18 cellular contexts compared by ENCODE assay signal in the genomic region with DNA sequence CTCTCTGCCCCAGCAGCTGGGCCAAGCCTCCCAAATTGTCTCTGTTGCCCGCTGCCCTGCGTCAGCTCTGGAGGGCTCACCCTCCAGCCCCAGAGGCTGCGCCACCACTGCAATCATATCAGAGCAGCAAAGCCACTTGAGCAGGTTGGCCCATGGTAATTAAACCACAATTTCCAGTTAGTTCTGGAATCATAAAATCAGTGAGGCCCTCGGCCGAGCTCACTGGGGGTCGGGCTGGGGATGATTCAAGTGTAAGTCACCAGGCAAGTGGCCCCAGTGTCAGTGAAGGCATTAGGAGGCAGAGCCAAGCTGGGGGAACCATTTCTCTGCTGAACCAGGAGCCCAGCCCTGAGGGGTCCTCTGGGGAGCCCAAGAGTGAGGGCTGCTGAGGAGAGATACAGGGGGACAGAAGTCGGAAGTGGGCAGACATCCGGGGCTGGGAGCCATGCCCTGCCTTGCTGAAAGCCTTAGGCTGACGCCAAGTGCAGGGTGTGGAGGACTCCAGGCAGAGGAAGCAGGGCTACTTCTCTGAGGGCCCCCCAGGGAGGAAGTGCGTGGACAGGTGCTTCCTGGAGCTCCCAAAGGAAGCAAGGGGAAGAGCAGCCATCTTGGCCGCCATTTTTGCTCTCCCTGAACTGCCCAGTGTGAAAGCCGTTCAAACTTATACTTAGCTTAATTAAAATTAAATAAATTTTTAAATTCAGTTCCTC. TPM values are rescaled to one million over a fixed set of nuclear protein-coding genes. Genes with fewer than 3 reads are reported as not detected.
DNase-seq lines count a peak whose midpoint lies in the region; ATAC-seq, FAIRE-seq and TF ChIP-seq lines count a peak whose summit lies in the region.
"Had no signal": no experiment of that assay in that cellular context is flagged by ENCODE, and none has a peak within 500 bp of the region (broad histone marks: within the 10 kb centered on the region; RNA-seq: fewer than 3 reads in every experiment).

No MANE protein-coding gene starts in this region.

- H3K4me2 ChIP-seq in H1 (ENCODE audit: insufficient read depth in 1 of 2, low read depth in 2 of 2, low read length in 2 of 2) (no peak overlapping the region), neuronal stem cell (ENCODE audit: insufficient read depth, low read length, poor library complexity, severe bottlenecking) (no peak overlapping the region)

- H2BK12ac ChIP-seq in H1 (ENCODE audit: low read depth, low read length) (no peak overlapping the region), neuronal stem cell (ENCODE audit: low read length) (no peak overlapping the region)

- no peak for ATAC-seq in activated CD8-positive, alpha-beta T cell treated with anti-CD3 and anti-CD28 coated beads, Interleukin-2, amount 10 ng/mL, durations not matched to agents 7 days and 5 days
- no peak for ATAC-seq in activated CD8-positive, alpha-beta T cell treated with anti-CD3 and anti-CD28 coated beads for 36 hours
- no peak for ATAC-seq in HG02763 (IDR thresholded peaks at IDR 0.05; ENCODE audit: unreplicated experiment)
- ATAC-seq: PC-3 had no signal

- H2BK5ac ChIP-seq in H1 (ENCODE audit: low read depth, low read length), result no peak overlapping the region
- no peak overlapping the region for H2BK5ac ChIP-seq in neuronal stem cell (ENCODE audit: low read length)

- peak overlapping the region; percentile 16 for H3K27ac Mint-ChIP-seq in activated CD8-positive, alpha-beta T cell treated with anti-CD3 and anti-CD28 coated beads, Interleukin-2, amount 10 ng/mL, durations not matched to agents 7 days and 5 days
- H3K27ac Mint-ChIP-seq in activated CD8-positive, alpha-beta T cell treated with anti-CD3 and anti-CD28 coated beads for 36 hours, result no peak overlapping the region

- H2AFZ ChIP-seq in H1 (ENCODE audit: low read length), result no peak overlapping the region
- H2AFZ ChIP-seq in neuronal stem cell (ENCODE audit: low read length), result no peak overlapping the region

- no peak overlapping the region for H3K4ac ChIP-seq in H1 (replicated peaks; ENCODE audit: insufficient read length, low read depth, low read length)
- H3K4ac ChIP-seq in neuronal stem cell (ENCODE audit: low read length), result no peak overlapping the region

- H3K23ac ChIP-seq in H1 (ENCODE audit: insufficient read length) (no peak overlapping the region), neuronal stem cell (ENCODE audit: low read depth, low read length, poor library complexity) (no peak overlapping the region)

- POLR2A ChIA-PET in activated CD8-positive, alpha-beta T cell treated with anti-CD3 and anti-CD28 coated beads, Interleukin-2, amount 10 ng/mL, durations not matched to agents 7 days and 5 days (lab: Charles Lee), result no interaction called here
- POLR2A ChIA-PET in activated CD8-positive, alpha-beta T cell treated with anti-CD3 and anti-CD28 coated beads for 36 hours (lab: Charles Lee), result no interaction called here
- POLR2A ChIA-PET in H1 (lab: Charles Lee; ENCODE audit: partially characterized antibody), result interaction anchor here (0.9 kb wide), 1 partner anchor 9 kb away, joined by 3 read pairs; no protein-coding TSS in a partner anchor

- H3K23me2 ChIP-seq in H1 (ENCODE audit: low read depth, low read length), result no peaks in the 10 kb centered on the region

- H3K9me3 Mint-ChIP-seq in activated CD8-positive, alpha-beta T cell treated with anti-CD3 and anti-CD28 coated beads, Interleukin-2, amount 10 ng/mL, durations not matched to agents 7 days and 5 days (ENCODE audit: insufficient read depth), result no peaks in the 10 kb centered on the region
- H3K9me3 Mint-ChIP-seq in activated CD8-positive, alpha-beta T cell treated with anti-CD3 and anti-CD28 coated beads for 36 hours, result no peaks in the 10 kb centered on the region

- H2AK5ac ChIP-seq in H1 (ENCODE audit: low read depth, low read length) (no peak overlapping the region), neuronal stem cell (ENCODE audit: low read depth, low read length) (no peak overlapping the region)

- peaks cover 4 to 10% of the 10 kb centered on the region in 2 experiments for H4K20me1 ChIP-seq in H1 (replicated peaks in 1 of 2; ENCODE audit: control insufficient read depth in 1 of 2, insufficient read depth in 2 of 2, low read length in 2 of 2)

- no peak for TF ChIP-seq CTCF in activated CD8-positive, alpha-beta T cell treated with anti-CD3 and anti-CD28 coated beads for 36 hours (IDR thresholded peaks at IDR 0.05)
- TF ChIP-seq CTCF in H1 (IDR thresholded peaks at IDR 0.05; ENCODE audit: control extremely low read depth in 1 of 3, insufficient read depth in 1 of 3, low read depth in 1 of 3, low read length in 3 of 3), result no peak

- H3K27ac ChIP-seq in H1 (ENCODE audit: low read depth, low read length) (no peak overlapping the region), neuronal stem cell (replicated peaks; ENCODE audit: low read length) (no peak overlapping the region)
- H3K27ac ChIP-seq: SK-N-MC had no signal

- DNase-seq in activated CD8-positive, alpha-beta T cell treated with anti-CD3 and anti-CD28 coated beads, Interleukin-2, amount 10 ng/mL, durations not matched to agents 7 days and 5 days, result no peak
- no peak for DNase-seq in activated CD8-positive, alpha-beta T cell treated with anti-CD3 and anti-CD28 coated beads for 36 hours
- DNase-seq in M059J (ENCODE audit: low read depth), result peak; percentile 43
- no peak for DNase-seq in H1 (ENCODE audit: low read depth in 1 of 2, low spot score in 2 of 2)
- DNase-seq in neuronal stem cell (ENCODE audit: low spot score), result no peak
- no peak for DNase-seq in OCI-M1 (lab: John Stamatoyannopoulos, UW)
- DNase-seq in DMS53 (lab: John Stamatoyannopoulos, UW), result no peak
- DNase-seq: 8988T; DMS 273 treated with DMSO at 0.1 percent for 48 hours; Karpas-422; NCI-H1105 treated with DMSO at 0.1 percent for 48 hours; NCI-H187 treated with DMSO at 0.1 percent for 48 hours; NCI-H446; NCI-H69; NK-92 treated with Interleukin-12 subunit alpha and Interleukin-12 subunit beta, amount 100 ng/mL, for 24 hours; PC-3 had no signal

- CTCF ChIA-PET in activated CD8-positive, alpha-beta T cell treated with anti-CD3 and anti-CD28 coated beads, Interleukin-2, amount 10 ng/mL, durations not matched to agents 7 days and 5 days (lab: Charles Lee), result interaction anchor here (0.6 to 1.4 kb wide), 2 partner anchors 19 to 96 kb away, joined by 4 read pairs; no protein-coding TSS in a partner anchor
- CTCF ChIA-PET in activated CD8-positive, alpha-beta T cell treated with anti-CD3 and anti-CD28 coated beads for 36 hours (lab: Charles Lee), result interaction anchor here (1.1 to 1.2 kb wide), 2 partner anchors 13 to 14 kb away, joined by 3 to 4 read pairs; no protein-coding TSS in a partner anchor
- CTCF ChIA-PET in H1 (lab: Charles Lee; ENCODE audit: partially characterized antibody), result interaction anchor here (0.6 to 1.7 kb wide), 9 partner anchors 14 to 386 kb away, joined by 3 to 9 read pairs (median 3); no protein-coding TSS in a partner anchor

- H3K27me3 ChIP-seq in H1 (replicated peaks in 1 of 4; ENCODE audit: control insufficient read depth in 3 of 4, extremely low read depth in 1 of 4, insufficient read depth in 3 of 4, low read length in 3 of 4), result no peaks in the 10 kb centered on the region
- peaks cover 0 to 12% (median 2%) of the 10 kb centered on the region in 3 experiments for H3K27me3 ChIP-seq in neuronal stem cell (ENCODE audit: control insufficient read depth in 3 of 3, insufficient read depth in 3 of 3, low read depth in 1 of 3, low read length in 3 of 3)

- intact Hi-C loops in activated CD8-positive, alpha-beta T cell treated with anti-CD3 and anti-CD28 coated beads for 36 hours (cut with micrococcal nuclease), result loop anchor here (5.0 kb wide), 1 partner anchor 382 kb away; no protein-coding TSS in a partner anchor

- H2BK15ac ChIP-seq in H1 (ENCODE audit: low read length) (no peak overlapping the region), neuronal stem cell (ENCODE audit: low read length) (no peak overlapping the region)

- H2BK120ac ChIP-seq in H1 (replicated peaks; ENCODE audit: low read depth, low read length), result no peak overlapping the region
- H2BK120ac ChIP-seq in neuronal stem cell (ENCODE audit: low read depth, low read length), result no peak overlapping the region

- H3K4me1 ChIP-seq in H1 (replicated peaks in 1 of 4; ENCODE audit: control insufficient read depth in 3 of 4, insufficient read depth in 4 of 4, low read length in 3 of 4) (no peaks in the 10 kb centered on the region), neuronal stem cell (ENCODE audit: control insufficient read depth in 2 of 2, insufficient read depth in 1 of 2, low read depth in 1 of 2, low read length in 2 of 2) (peaks cover 0 to 2% of the 10 kb centered on the region in 2 donors)

- no peak for TF ChIP-seq EP300 in H1 (IDR thresholded peaks at IDR 0.05; ENCODE audit: borderline replicate concordance in 1 of 2, low read depth in 2 of 2, low read length in 2 of 2)

- WGBS in H1 (ENCODE audit: extremely low coverage in 1 of 2, insufficient coverage in 1 of 2, insufficient read length in 1 of 2, insufficient replicate concordance in 2 of 2, low coverage in 1 of 2, low lambda C conversion rate in 2 of 2, missing lambda C conversion rate in 1 of 2), 2 experiments, result 85% methylated on average over 10 of the region's 12 CpGs; no CpG with 5 or more reads in 1 of the 2 experiments
- WGBS in neuronal stem cell (ENCODE audit: extremely low coverage in 2 of 2, insufficient read length in 2 of 2, insufficient replicate concordance in 1 of 2), 2 donors, result no CpG with 5 or more reads among the region's 12 CpGs

- no peak overlapping the region for H2BK20ac ChIP-seq in H1 (ENCODE audit: low read length)

- no peaks in the 10 kb centered on the region for H3K27me3 Mint-ChIP-seq in activated CD8-positive, alpha-beta T cell treated with anti-CD3 and anti-CD28 coated beads, Interleukin-2, amount 10 ng/mL, durations not matched to agents 7 days and 5 days (ENCODE audit: low read depth)
- H3K27me3 Mint-ChIP-seq in activated CD8-positive, alpha-beta T cell treated with anti-CD3 and anti-CD28 coated beads for 36 hours, result no peaks in the 10 kb centered on the region

- H3K79me2 ChIP-seq in H1 (ENCODE audit: control insufficient read depth in 1 of 2, insufficient read depth in 2 of 2, low read length in 2 of 2), result no peaks in the 10 kb centered on the region

- H3K18ac ChIP-seq in H1 (ENCODE audit: extremely low read depth, low read length) (no peak overlapping the region), neuronal stem cell (ENCODE audit: low read length) (peak overlapping the region; percentile 60)

- H3K4me3 ChIP-seq in H1 (ENCODE audit: extremely low read depth in 1 of 4, insufficient read depth in 2 of 4, low read depth in 3 of 4, low read length in 4 of 4) (no peak overlapping the region), neuronal stem cell (ENCODE audit: low read length in 2 of 2) (no peak overlapping the region)
- H3K4me3 ChIP-seq: SK-N-MC had no signal

- H4K5ac ChIP-seq in H1 (ENCODE audit: insufficient read length, low read depth, low read length), result no peak overlapping the region

- H3K4me1 Mint-ChIP-seq in activated CD8-positive, alpha-beta T cell treated with anti-CD3 and anti-CD28 coated beads, Interleukin-2, amount 10 ng/mL, durations not matched to agents 7 days and 5 days (ENCODE audit: low read depth), result peaks cover 3% of the 10 kb centered on the region
- no peaks in the 10 kb centered on the region for H3K4me1 Mint-ChIP-seq in activated CD8-positive, alpha-beta T cell treated with anti-CD3 and anti-CD28 coated beads for 36 hours (ENCODE audit: low read depth)

- TF ChIP-seq RAD21 in H1 (IDR thresholded peaks at IDR 0.05 in 1 of 2, conservative IDR thresholded peaks at IDR 0.05 in 1 of 2; ENCODE audit: low read depth in 2 of 2, low read length in 2 of 2), result no peak

- no peaks in the 10 kb centered on the region for H3K36me3 Mint-ChIP-seq in activated CD8-positive, alpha-beta T cell treated with anti-CD3 and anti-CD28 coated beads, Interleukin-2, amount 10 ng/mL, durations not matched to agents 7 days and 5 days (ENCODE audit: low read depth)
- no peaks in the 10 kb centered on the region for H3K36me3 Mint-ChIP-seq in activated CD8-positive, alpha-beta T cell treated with anti-CD3 and anti-CD28 coated beads for 36 hours (ENCODE audit: low read depth)

- no peak overlapping the region for H4K91ac ChIP-seq in H1 (replicated peaks; ENCODE audit: insufficient read length, low read length)
- H4K91ac ChIP-seq in neuronal stem cell (ENCODE audit: low read depth, low read length, poor library complexity), result no peak overlapping the region

- H3K14ac ChIP-seq in H1 (ENCODE audit: insufficient read length) (no peak overlapping the region), neuronal stem cell (ENCODE audit: low read length) (no peak overlapping the region)

- H3K56ac ChIP-seq in H1 (replicated peaks; ENCODE audit: insufficient read length, low read depth, low read length), result no peak overlapping the region

- H3K9ac ChIP-seq in H1 (replicated peaks in 1 of 4; ENCODE audit: extremely low read depth in 1 of 4, low read depth in 3 of 4, low read length in 3 of 4) (no peak overlapping the region), neuronal stem cell (ENCODE audit: low read depth, low read length, poor library complexity) (no peak overlapping the region)

- no peak for FAIRE-seq in H1 (lab: Jason Lieb, UNC)

- H3K9me3 ChIP-seq in H1 (ENCODE audit: insufficient read depth in 2 of 2, low read depth in 1 of 2, low read length in 1 of 2) (no peaks in the 10 kb centered on the region), neuronal stem cell (replicated peaks in 1 of 2; ENCODE audit: control insufficient read depth in 2 of 2, insufficient read depth in 1 of 2, low read depth in 1 of 2, low read length in 2 of 2) (peaks cover 0 to 2% of the 10 kb centered on the region in 2 donors)

- TF ChIP-seq POLR2A in H1 (IDR thresholded peaks at IDR 0.05; ENCODE audit: control extremely low read depth in 1 of 2, low read depth in 2 of 2, low read length in 2 of 2), result no peak

- H3K36me3 ChIP-seq in H1 (ENCODE audit: control insufficient read depth in 2 of 4, insufficient read depth in 4 of 4, low read length in 3 of 4) (peaks cover 11 to 41% (median 27%) of the 10 kb centered on the region in 4 experiments; a peak in 7 of 8 replicates), neuronal stem cell (replicated peaks in 1 of 2; ENCODE audit: control insufficient read depth in 2 of 2, insufficient read depth in 2 of 2, low read length in 2 of 2) (no peaks in the 10 kb centered on the region)

- no peak overlapping the region for H4K8ac ChIP-seq in H1 (ENCODE audit: extremely low read depth, insufficient read depth, low read length)
- no peak overlapping the region for H4K8ac ChIP-seq in neuronal stem cell (ENCODE audit: low read depth, low read length)

- H3K4me3 Mint-ChIP-seq in activated CD8-positive, alpha-beta T cell treated with anti-CD3 and anti-CD28 coated beads, Interleukin-2, amount 10 ng/mL, durations not matched to agents 7 days and 5 days, result no peak overlapping the region
- no peak overlapping the region for H3K4me3 Mint-ChIP-seq in activated CD8-positive, alpha-beta T cell treated with anti-CD3 and anti-CD28 coated beads for 36 hours

- H3K79me1 ChIP-seq in H1 (ENCODE audit: low read depth, low read length), result 0 out of 2 replicates have a peak, but pooled peaks cover 3% of the 10 kb centered on the region
- H3K79me1 ChIP-seq in neuronal stem cell (ENCODE audit: low read depth, low read length), result peaks cover 8% of the 10 kb centered on the region

RNA-seq across cellular contexts. Expression of gene SLC29A3, which starts 29.5 kb away (rescaled TPM):
- total RNA-seq in activated CD8-positive, alpha-beta T cell treated with anti-CD3 and anti-CD28 coated beads, Interleukin-2, amount 10 ng/mL, durations not matched to agents 7 days and 5 days, result 1 to 10 TPM; 3.0 to 3.4 TPM
- 1 to 10 TPM; 2.9 to 3.3 TPM for total RNA-seq in activated CD8-positive, alpha-beta T cell treated with anti-CD3 and anti-CD28 coated beads for 36 hours
- total RNA-seq in M059J (2014; rRNA removed; shearing (Covaris generic)), result 1.2 and 2.7 TPM in 2 replicates
- total RNA-seq in H1 (2021; fragmentation: NEBNext Ultra II Directional; extraction: Animal tissue kit (Norgen Biotek cat#: 25700)), result 14.0 and 15.2 TPM in 2 replicates
- polyA plus RNA-seq in H1 (2011; rRNA removed), result 24.6 and 33.8 TPM in 2 replicates
- 11.4 TPM for polyA plus RNA-seq in H1 (2011; cell fraction: cytosol; rRNA removed)
- 17.8 TPM for polyA plus RNA-seq in H1 (2011; cell fraction: nucleus; rRNA removed)
- polyA plus RNA-seq in H1 (2012, experiment 1 of 2), result 14.5 to 19.4 TPM (median 17.5 TPM) in 4 replicates
- 19.9 TPM for polyA plus RNA-seq in H1 (2012, experiment 2 of 2)
- 19.7 TPM for polyA plus RNA-seq in H1 (2013, experiment 1 of 2)
- 22.1 TPM for polyA plus RNA-seq in H1 (2013, experiment 2 of 2)
- polyA minus RNA-seq in H1 (2011; rRNA and poly(A)+ RNA removed), result 18.6 and 20.6 TPM in 2 replicates
- 9.4 TPM for polyA minus RNA-seq in H1 (2011; cell fraction: cytosol; rRNA and poly(A)+ RNA removed)
- 15.2 TPM for polyA minus RNA-seq in H1 (2011; cell fraction: nucleus; rRNA and poly(A)+ RNA removed)
- 5.2 TPM for polyA plus RNA-seq in neuronal stem cell (2013, experiment 1 of 2)
- polyA plus RNA-seq in neuronal stem cell (2013, experiment 2 of 2), result 5.5 TPM
